1 cellular context compared by ENCODE assay signal in the genomic region with DNA sequence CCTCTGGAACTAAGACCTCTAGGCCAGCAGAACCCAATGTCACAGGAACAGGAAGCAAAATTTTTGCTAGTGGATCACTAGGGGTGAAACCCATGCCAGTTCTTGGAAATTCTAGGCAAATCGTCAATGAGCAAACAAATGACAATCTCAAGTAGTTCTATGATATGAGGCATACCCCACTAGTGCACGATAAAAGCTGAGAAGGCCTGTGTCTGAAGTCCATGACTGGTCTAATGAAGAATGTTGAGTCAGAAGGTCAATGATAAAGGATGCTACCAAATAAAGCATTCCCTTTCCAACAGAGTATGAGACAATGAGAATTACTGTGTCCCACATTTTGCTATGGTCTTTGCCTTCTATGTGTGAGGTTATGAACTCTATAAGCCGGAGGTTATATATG.
TF ChIP-seq lines count a peak whose summit lies in the region.

No MANE protein-coding gene starts in this region.

TF ChIP-seq in IMR-90, 13 proteins besides CTCF, POLR2A, EP300 and RAD21:
- TF ChIP-seq BHLHE40 (IDR thresholded peaks at IDR 0.05; ENCODE audit: low read depth, low read length) (no peak), RCOR1 (IDR thresholded peaks at IDR 0.05; ENCODE audit: insufficient replicate concordance, low read length) (no peak), CEBPB (IDR thresholded peaks at IDR 0.05; ENCODE audit: low read depth, low read length) (no peak), MAZ (IDR thresholded peaks at IDR 0.05; ENCODE audit: borderline replicate concordance, low read depth, low read length) (no peak), MAFK (IDR thresholded peaks at IDR 0.05; ENCODE audit: low read depth, low read length) (no peak), CHD1 (IDR thresholded peaks at IDR 0.05; ENCODE audit: low read depth, low read length) (no peak), SMC3 (IDR thresholded peaks at IDR 0.05; ENCODE audit: low read depth, low read length) (no peak), MXI1 (IDR thresholded peaks at IDR 0.05; ENCODE audit: borderline replicate concordance, low read depth, low read length) (no peak), NFE2L2 (IDR thresholded peaks at IDR 0.05; ENCODE audit: low read depth, low read length) (no peak), RFX5 (IDR thresholded peaks at IDR 0.05; ENCODE audit: low read depth, low read length) (no peak), FOS (IDR thresholded peaks at IDR 0.05; ENCODE audit: low read depth, low read length) (no peak)
- TF ChIP-seq, protein P1, sequence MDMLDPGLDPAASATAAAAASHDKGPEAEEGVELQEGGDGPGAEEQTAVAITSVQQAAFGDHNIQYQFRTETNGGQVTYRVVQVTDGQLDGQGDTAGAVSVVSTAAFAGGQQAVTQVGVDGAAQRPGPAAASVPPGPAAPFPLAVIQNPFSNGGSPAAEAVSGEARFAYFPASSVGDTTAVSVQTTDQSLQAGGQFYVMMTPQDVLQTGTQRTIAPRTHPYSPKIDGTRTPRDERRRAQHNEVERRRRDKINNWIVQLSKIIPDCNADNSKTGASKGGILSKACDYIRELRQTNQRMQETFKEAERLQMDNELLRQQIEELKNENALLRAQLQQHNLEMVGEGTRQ (IDR thresholded peaks at IDR 0.05; ENCODE audit: low read depth, low read length) = no peak
- TF ChIP-seq, protein P2, sequence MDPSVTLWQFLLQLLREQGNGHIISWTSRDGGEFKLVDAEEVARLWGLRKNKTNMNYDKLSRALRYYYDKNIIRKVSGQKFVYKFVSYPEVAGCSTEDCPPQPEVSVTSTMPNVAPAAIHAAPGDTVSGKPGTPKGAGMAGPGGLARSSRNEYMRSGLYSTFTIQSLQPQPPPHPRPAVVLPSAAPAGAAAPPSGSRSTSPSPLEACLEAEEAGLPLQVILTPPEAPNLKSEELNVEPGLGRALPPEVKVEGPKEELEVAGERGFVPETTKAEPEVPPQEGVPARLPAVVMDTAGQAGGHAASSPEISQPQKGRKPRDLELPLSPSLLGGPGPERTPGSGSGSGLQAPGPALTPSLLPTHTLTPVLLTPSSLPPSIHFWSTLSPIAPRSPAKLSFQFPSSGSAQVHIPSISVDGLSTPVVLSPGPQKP (IDR thresholded peaks at IDR 0.05; ENCODE audit: borderline replicate concordance, low read depth, low read length) = no peak
